Comparison of ENCODE assay signal across 1 cellular context in the genomic region with DNA sequence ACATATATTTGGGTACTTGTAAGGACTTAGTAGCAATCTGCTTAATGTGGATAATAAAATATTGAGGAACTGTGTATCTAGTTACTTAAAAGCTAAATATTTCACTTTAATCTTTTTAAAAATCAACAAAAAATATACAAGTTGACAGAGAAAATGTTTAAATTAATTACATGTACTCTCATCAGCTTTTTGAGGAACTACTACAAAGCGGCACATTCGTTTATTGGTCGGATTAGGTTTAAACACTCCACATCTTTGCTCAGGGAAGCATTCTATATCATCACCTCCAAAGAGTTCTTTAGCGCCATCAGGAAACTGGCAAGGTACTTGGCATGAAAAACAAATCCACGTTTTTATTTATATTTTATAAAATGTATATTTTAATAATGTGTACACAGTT.
TF ChIP-seq lines count a peak whose summit lies in the region.

No MANE protein-coding gene starts in this region.

TF ChIP-seq in HCT116, 20 proteins besides CTCF, POLR2A, EP300 and RAD21 (continued from another document):
- TF ChIP-seq, protein P1, sequence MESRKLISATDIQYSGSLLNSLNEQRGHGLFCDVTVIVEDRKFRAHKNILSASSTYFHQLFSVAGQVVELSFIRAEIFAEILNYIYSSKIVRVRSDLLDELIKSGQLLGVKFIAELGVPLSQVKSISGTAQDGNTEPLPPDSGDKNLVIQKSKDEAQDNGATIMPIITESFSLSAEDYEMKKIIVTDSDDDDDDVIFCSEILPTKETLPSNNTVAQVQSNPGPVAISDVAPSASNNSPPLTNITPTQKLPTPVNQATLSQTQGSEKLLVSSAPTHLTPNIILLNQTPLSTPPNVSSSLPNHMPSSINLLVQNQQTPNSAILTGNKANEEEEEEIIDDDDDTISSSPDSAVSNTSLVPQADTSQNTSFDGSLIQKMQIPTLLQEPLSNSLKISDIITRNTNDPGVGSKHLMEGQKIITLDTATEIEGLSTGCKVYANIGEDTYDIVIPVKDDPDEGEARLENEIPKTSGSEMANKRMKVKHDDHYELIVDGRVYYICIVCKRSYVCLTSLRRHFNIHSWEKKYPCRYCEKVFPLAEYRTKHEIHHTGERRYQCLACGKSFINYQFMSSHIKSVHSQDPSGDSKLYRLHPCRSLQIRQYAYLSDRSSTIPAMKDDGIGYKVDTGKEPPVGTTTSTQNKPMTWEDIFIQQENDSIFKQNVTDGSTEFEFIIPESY (IDR thresholded peaks at IDR 0.05; ENCODE audit: extremely low read depth, insufficient replicate concordance, low read length), result no peak
